13 cellular contexts compared by ENCODE assay signal in genomic region chr2:143148757-143149156, GRCh38. TPM values are rescaled to one million over a fixed set of nuclear protein-coding genes. Genes with fewer than 3 reads are reported as not detected.
DNase-seq lines count a peak whose midpoint lies in the region; ATAC-seq, FAIRE-seq and TF ChIP-seq lines count a peak whose summit lies in the region.
"Had no signal": no experiment of that assay in that cellular context is flagged by ENCODE, and none has a peak within 500 bp of the region (broad histone marks: within the 10 kb centered on the region; RNA-seq: fewer than 3 reads in every experiment).

No MANE protein-coding gene starts in this region.

- ATAC-seq in DND-41 (ENCODE audit: insufficient read depth, low read depth) (peak; percentile 21; the same call in 1 of the 3 replicates), GM19025 (IDR thresholded peaks at IDR 0.05; ENCODE audit: low read depth, unreplicated experiment) (peak; percentile 48), HG02973 (IDR thresholded peaks at IDR 0.05; ENCODE audit: unreplicated experiment) (peak; percentile 61), HG02571 (IDR thresholded peaks at IDR 0.05; ENCODE audit: unreplicated experiment) (no peak)
- ATAC-seq in activated CD8-positive, alpha-beta T cell treated with anti-CD3 and anti-CD28 coated beads, Interleukin-2, amount 10 ng/mL, durations not matched to agents 7 days and 5 days, result peak; percentile 25

- 0 out of 2 replicates have a peak overlapping the region, but pooled peaks have one; percentile 18 for H3K4me2 ChIP-seq in DND-41 (ENCODE audit: insufficient read depth, low read length)

- H3K27ac Mint-ChIP-seq in activated CD8-positive, alpha-beta T cell treated with anti-CD3 and anti-CD28 coated beads, Interleukin-2, amount 10 ng/mL, durations not matched to agents 7 days and 5 days, result peak overlapping the region; percentile 53

- CTCF ChIA-PET in activated CD8-positive, alpha-beta T cell treated with anti-CD3 and anti-CD28 coated beads, Interleukin-2, amount 10 ng/mL, durations not matched to agents 7 days and 5 days (lab: Charles Lee), result interaction anchor here (1.0 to 2.4 kb wide), 7 partner anchors 10 to 110 kb away, joined by 3 to 12 read pairs (median 5); no protein-coding TSS in a partner anchor

- no peaks in the 10 kb centered on the region for H3K9me3 Mint-ChIP-seq in activated CD8-positive, alpha-beta T cell treated with anti-CD3 and anti-CD28 coated beads, Interleukin-2, amount 10 ng/mL, durations not matched to agents 7 days and 5 days (ENCODE audit: insufficient read depth)

- TF ChIP-seq CTCF in DND-41 (IDR thresholded peaks at IDR 0.05; ENCODE audit: borderline replicate concordance, extremely low read depth, low read length, poor library complexity, severe bottlenecking), result no peak

- H3K9me3 ChIP-seq in DND-41 (ENCODE audit: insufficient read depth, low read length, severe bottlenecking), result no peaks in the 10 kb centered on the region

- H3K4me1 Mint-ChIP-seq in activated CD8-positive, alpha-beta T cell treated with anti-CD3 and anti-CD28 coated beads, Interleukin-2, amount 10 ng/mL, durations not matched to agents 7 days and 5 days (ENCODE audit: low read depth), result peaks cover 79% of the 10 kb centered on the region

- H4K20me1 ChIP-seq in DND-41 (ENCODE audit: insufficient read depth, low read length), result peaks cover 81% of the 10 kb centered on the region

- peak overlapping the region; percentile 39 for H3K27ac ChIP-seq in DND-41 (ENCODE audit: low read length)

- H3K4me3 ChIP-seq in DND-41 (ENCODE audit: low read depth in 1 of 2, low read length in 2 of 2), result no peak overlapping the region

- POLR2A ChIA-PET in activated CD8-positive, alpha-beta T cell treated with anti-CD3 and anti-CD28 coated beads, Interleukin-2, amount 10 ng/mL, durations not matched to agents 7 days and 5 days (lab: Charles Lee), result interaction anchor here (0.7 to 0.9 kb wide), 3 partner anchors 9 to 19 kb away, joined by 3 read pairs; no protein-coding TSS in a partner anchor

- no peak overlapping the region for H3K9ac ChIP-seq in DND-41 (ENCODE audit: low read depth, low read length)

- peaks cover 61% of the 10 kb centered on the region for H3K36me3 Mint-ChIP-seq in activated CD8-positive, alpha-beta T cell treated with anti-CD3 and anti-CD28 coated beads, Interleukin-2, amount 10 ng/mL, durations not matched to agents 7 days and 5 days (ENCODE audit: low read depth)

- H3K36me3 ChIP-seq in DND-41 (ENCODE audit: insufficient read depth, low read length), result peaks cover 31% of the 10 kb centered on the region

- no peaks in the 10 kb centered on the region for H3K27me3 ChIP-seq in DND-41 (ENCODE audit: insufficient read depth, low read length, poor library complexity)

- H2AFZ ChIP-seq in DND-41 (ENCODE audit: low read depth, low read length), result no peak overlapping the region

- no peaks in the 10 kb centered on the region for H3K27me3 Mint-ChIP-seq in activated CD8-positive, alpha-beta T cell treated with anti-CD3 and anti-CD28 coated beads, Interleukin-2, amount 10 ng/mL, durations not matched to agents 7 days and 5 days (ENCODE audit: low read depth)

- H3K4me3 Mint-ChIP-seq in activated CD8-positive, alpha-beta T cell treated with anti-CD3 and anti-CD28 coated beads, Interleukin-2, amount 10 ng/mL, durations not matched to agents 7 days and 5 days, result peak overlapping the region; percentile 8

- peaks cover 100% of the 10 kb centered on the region for H3K79me2 ChIP-seq in DND-41 (ENCODE audit: insufficient read depth, low read length)

- DNase-seq in DND-41, result no peak
- no peak for DNase-seq in activated CD8-positive, alpha-beta T cell treated with anti-CD3 and anti-CD28 coated beads, Interleukin-2, amount 10 ng/mL, durations not matched to agents 7 days and 5 days
- no peak for DNase-seq in urothelium cell line (ENCODE audit: low spot score)
- DNase-seq in GM03348 (ENCODE audit: low spot score), result no peak
- no peak for DNase-seq in effector CD4-positive, alpha-beta T cell
- DNase-seq: activated CD4-positive, alpha-beta T cell treated with anti-CD3 and anti-CD28 coated beads, Interleukin-2, amount 50 U/mL, for 1 hour; Calu3; kidney; NCI-H2081 had no signal

- no peak for FAIRE-seq in urothelium cell line (lab: Jason Lieb, UNC)
- FAIRE-seq: kidney had no signal

- H3K4me1 ChIP-seq in DND-41 (ENCODE audit: insufficient read depth, low read length), result peaks cover 74% of the 10 kb centered on the region

RNA-seq across cellular contexts. Expression of gene ARHGAP15, which starts 19.5 kb away (rescaled TPM):
- 100 to 1,000 TPM; 154 to 158 TPM for total RNA-seq in activated CD8-positive, alpha-beta T cell treated with anti-CD3 and anti-CD28 coated beads, Interleukin-2, amount 10 ng/mL, durations not matched to agents 7 days and 5 days
- total RNA-seq: Calu3, osteocyte had no signal
